In genomic region chr1:243440406-243440805, GRCh38 we compare ENCODE assay signal across 20 cellular contexts.
"Had no signal": no experiment of that assay in that cellular context is flagged by ENCODE, and none has a peak within 500 bp of the region (broad histone marks: within the 10 kb centered on the region; RNA-seq: fewer than 3 reads in every experiment).

No MANE protein-coding gene starts in this region.

- H3K27ac ChIP-seq: hepatocyte, suprapubic skin, transverse colon had no signal

- H3K4me1 ChIP-seq: suprapubic skin, transverse colon had no signal

- H2AFZ ChIP-seq: hepatocyte had no signal

- FAIRE-seq: TTC549 had no signal

- H3K36me3 ChIP-seq: transverse colon had no signal

- DNase-seq: activated B cell treated with CpG ODN at 0.5 μM for 24 hours; activated CD4-positive, alpha-beta T cell treated with anti-CD3 and anti-CD28 coated beads for 48 hours; activated CD8-positive, alpha-beta memory T cell treated with anti-CD3 and anti-CD28 coated beads, Interleukin-2, amount 50 U/mL, for 4 hours; activated CD8-positive, alpha-beta T cell treated with anti-CD3 and anti-CD28 coated beads, Interleukin-2, amount 10 ng/mL, durations not matched to agents 7 days and 5 days; activated effector memory CD4-positive, alpha-beta T cell treated with Interleukin-2 at 50 U/mL for 16 hours; activated naive CD4-positive, alpha-beta T cell treated with anti-CD3 and anti-CD28 coated beads, Interleukin-2, amount 10 ng/mL, durations not matched to agents 7 days and 5 days; activated naive CD8-positive, alpha-beta T cell treated with anti-CD3 and anti-CD28 coated beads, Interleukin-2, amount 50 U/mL, for 24 hours; activated T-cell treated with anti-CD3 and anti-CD28 coated beads, Interleukin-2, amount 50 U/mL, for 4 hours; aorta; effector memory CD4-positive, alpha-beta T cell; immature natural killer cell; mucosa of descending colon; naive B cell; stimulated activated CD4-positive, alpha-beta T cell treated with anti-CD3 and anti-CD28 coated beads, Interleukin-4, amount 100 ng/mL, for 1 hour; stimulated activated naive CD8-positive, alpha-beta T cell treated with anti-CD3 and anti-CD28 coated beads, Interleukin-15, amount 100 ng/mL, for 72 hours; transverse colon had no signal

- H3K4me3 ChIP-seq: hepatocyte, mucosa of descending colon, smooth muscle cell, suprapubic skin, transverse colon had no signal

- H3K9me3 ChIP-seq: mucosa of descending colon, suprapubic skin, transverse colon had no signal

- H3K4me2 ChIP-seq: hepatocyte, smooth muscle cell had no signal

- H3K27me3 ChIP-seq: hepatocyte, suprapubic skin, transverse colon had no signal

- H3K79me2 ChIP-seq: hepatocyte had no signal
